9 cellular contexts compared by ENCODE assay signal in genomic region chr9:95025213-95026170, GRCh38.
DNase-seq lines count a peak whose midpoint lies in the region; ATAC-seq and TF ChIP-seq lines count a peak whose summit lies in the region.
"Had no signal": no experiment of that assay in that cellular context is flagged by ENCODE, and none has a peak within 500 bp of the region (broad histone marks: within the 10 kb centered on the region; RNA-seq: fewer than 3 reads in every experiment).

No MANE protein-coding gene starts in this region.

- peaks cover 1 to 30% (median 17%) of the 10 kb centered on the region in 4 donors for H3K36me3 ChIP-seq in esophagus muscularis mucosa

- WGBS in esophagus muscularis mucosa, result 35% methylated on average over 13 of the region's 13 CpGs

- H3K27ac ChIP-seq in esophagus muscularis mucosa (replicated peaks in 1 of 4), result peak overlapping the region; percentile 78 to 99 (median 88)

- intact Hi-C loops in esophagus muscularis mucosa (cut with DNase I), result loop anchor here (5.0 kb wide), 1 partner anchor 42 kb away; no protein-coding TSS in a partner anchor
- intact Hi-C loops in activated CD4-positive, alpha-beta T cell treated with anti-CD3 and anti-CD28 coated beads for 36 hours (cut with DNase I, micrococcal nuclease), result no loop called here

- peaks cover 28% of the 10 kb centered on the region for H3K4me1 Mint-ChIP-seq in neural crest cell
- no peaks in the 10 kb centered on the region for H3K4me1 Mint-ChIP-seq in activated CD4-positive, alpha-beta T cell treated with anti-CD3 and anti-CD28 coated beads for 36 hours
- H3K4me1 Mint-ChIP-seq in naive thymus-derived CD8-positive, alpha-beta T cell, result peaks cover 0 to 2% (median 0%) of the 10 kb centered on the region in 4 donors

- H3K27ac Mint-ChIP-seq in neural crest cell (ENCODE audit: unreplicated experiment), result no peak overlapping the region
- H3K27ac Mint-ChIP-seq in activated CD4-positive, alpha-beta T cell treated with anti-CD3 and anti-CD28 coated beads for 36 hours, result no peak overlapping the region
- no peak overlapping the region for H3K27ac Mint-ChIP-seq in naive thymus-derived CD8-positive, alpha-beta T cell

- H3K4me3 ChIP-seq in AG10803 (ENCODE audit: low read length) (peak overlapping the region; percentile 5; the same call in 1 of the 2 replicates), esophagus muscularis mucosa (peak overlapping the region in 3 of 4 donors; percentile 15)
- H3K4me3 ChIP-seq: GM12878 had no signal

- no peaks in the 10 kb centered on the region for H3K27me3 Mint-ChIP-seq in neural crest cell (ENCODE audit: low read depth)
- H3K27me3 Mint-ChIP-seq in activated CD4-positive, alpha-beta T cell treated with anti-CD3 and anti-CD28 coated beads for 36 hours, result no peaks in the 10 kb centered on the region
- H3K27me3 Mint-ChIP-seq in naive thymus-derived CD8-positive, alpha-beta T cell, result no peaks in the 10 kb centered on the region

- no peak for ATAC-seq in activated CD4-positive, alpha-beta T cell treated with anti-CD3 and anti-CD28 coated beads for 36 hours
- ATAC-seq in naive thymus-derived CD8-positive, alpha-beta T cell, result no peak
- ATAC-seq: GM12878 had no signal

- H3K4me3 Mint-ChIP-seq in neural crest cell, result no peak overlapping the region
- no peak overlapping the region for H3K4me3 Mint-ChIP-seq in activated CD4-positive, alpha-beta T cell treated with anti-CD3 and anti-CD28 coated beads for 36 hours
- no peak overlapping the region for H3K4me3 Mint-ChIP-seq in naive thymus-derived CD8-positive, alpha-beta T cell

- CTCF ChIA-PET in activated CD4-positive, alpha-beta T cell treated with anti-CD3 and anti-CD28 coated beads for 36 hours (lab: Charles Lee), result interaction anchor here (0.6 kb wide), 1 partner anchor 527 kb away, joined by 3 read pairs; no protein-coding TSS in a partner anchor

- peak; percentile 88 for DNase-seq in AG10803 (ENCODE audit: low read depth)
- peak; percentile 37 for DNase-seq in NCI-H526 treated with DMSO at 0.1 percent for 48 hours (lab: John Stamatoyannopoulos, UW)
- no peak for DNase-seq in esophagus muscularis mucosa (ENCODE audit: extremely low spot score)
- DNase-seq in neural crest cell (ENCODE audit: low read depth, low spot score), result no peak
- no peak for DNase-seq in activated CD4-positive, alpha-beta T cell treated with anti-CD3 and anti-CD28 coated beads for 36 hours
- no peak for DNase-seq in activated CD8-positive, alpha-beta memory T cell treated with anti-CD3 and anti-CD28 coated beads, Interleukin-2, amount 50 U/mL, for 4 hours
- no peak for DNase-seq in NCI-H1930 (lab: John Stamatoyannopoulos, UW)
- no peak for DNase-seq in naive thymus-derived CD8-positive, alpha-beta T cell

- POLR2A ChIA-PET in activated CD4-positive, alpha-beta T cell treated with anti-CD3 and anti-CD28 coated beads for 36 hours (lab: Charles Lee), result no interaction called here
- POLR2A ChIA-PET in naive thymus-derived CD8-positive, alpha-beta T cell (lab: Charles Lee), result no interaction called here

- no peaks in the 10 kb centered on the region for H3K36me3 Mint-ChIP-seq in neural crest cell (ENCODE audit: low read depth)
- H3K36me3 Mint-ChIP-seq in activated CD4-positive, alpha-beta T cell treated with anti-CD3 and anti-CD28 coated beads for 36 hours (ENCODE audit: low read depth), result no peaks in the 10 kb centered on the region
- peaks cover 2 to 14% (median 3%) of the 10 kb centered on the region in 3 donors for H3K36me3 Mint-ChIP-seq in naive thymus-derived CD8-positive, alpha-beta T cell

- no peaks in the 10 kb centered on the region for H3K9me3 Mint-ChIP-seq in neural crest cell
- no peaks in the 10 kb centered on the region for H3K9me3 Mint-ChIP-seq in activated CD4-positive, alpha-beta T cell treated with anti-CD3 and anti-CD28 coated beads for 36 hours (ENCODE audit: low read depth)
- H3K9me3 Mint-ChIP-seq in naive thymus-derived CD8-positive, alpha-beta T cell, result no peaks in the 10 kb centered on the region

- peaks cover 90 to 100% (median 100%) of the 10 kb centered on the region in 4 donors for H3K4me1 ChIP-seq in esophagus muscularis mucosa

- TF ChIP-seq EP300 in esophagus muscularis mucosa (IDR thresholded peaks at IDR 0.05), result no peak

- no peaks in the 10 kb centered on the region for H3K9me3 ChIP-seq in esophagus muscularis mucosa

- TF ChIP-seq CTCF in AG10803 (conservative IDR thresholded peaks at IDR 0.05; ENCODE audit: low read length) (peak; percentile 51), esophagus muscularis mucosa (IDR thresholded peaks at IDR 0.05) (peak in 2 of 3 experiments; percentile 31 to 57), neural crest cell (conservative IDR thresholded peaks at IDR 0.05) (peak; percentile 45)

- no peaks in the 10 kb centered on the region for H3K27me3 ChIP-seq in esophagus muscularis mucosa

- TF ChIP-seq POLR2A in esophagus muscularis mucosa (IDR thresholded peaks at IDR 0.05; ENCODE audit: low read depth), result no peak

Comparison
In these comparisons a context has a peak if more than half of its experiments do, and no peak if none do; other contexts are left out.
1. DNase-seq: peak in AG10803 (single experiment) and NCI-H526 treated with DMSO at 0.1 percent for 48 hours (single experiment); none in esophagus muscularis mucosa (single experiment), neural crest cell (single experiment), activated CD4-positive, alpha-beta T cell treated with anti-CD3 and anti-CD28 coated beads for 36 hours (single experiment), activated CD8-positive, alpha-beta memory T cell treated with anti-CD3 and anti-CD28 coated beads, Interleukin-2, amount 50 U/mL, for 4 hours (single experiment), NCI-H1930 (0 of 2) and naive thymus-derived CD8-positive, alpha-beta T cell (0 of 10).
2. Peak in every context shown above with its lines, with median percentiles within 50 percentile points of each other: CTCF ChIP-seq.